10 cellular contexts compared by ENCODE assay signal in the genomic region with DNA sequence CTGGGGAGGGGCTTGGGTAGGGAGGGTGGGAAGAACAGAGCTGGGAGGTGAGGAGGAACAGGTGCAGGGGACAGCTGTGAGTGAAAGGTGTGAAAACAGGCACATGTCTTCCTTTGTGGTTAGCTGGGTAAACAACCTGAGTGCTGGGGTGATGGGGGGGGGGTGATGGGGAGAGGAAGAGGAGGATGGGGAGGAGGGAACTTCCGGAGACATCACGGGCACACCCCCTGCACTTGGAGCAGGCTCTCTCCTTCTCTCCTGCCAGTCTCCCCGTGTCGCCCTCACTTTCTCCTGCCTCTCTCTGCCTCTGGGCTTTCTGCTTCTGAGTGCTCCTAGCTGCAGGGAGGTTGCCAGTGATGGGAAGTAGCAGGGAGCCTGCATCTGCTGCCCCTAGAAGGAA. TPM values are rescaled to one million over a fixed set of nuclear protein-coding genes. Genes with fewer than 3 reads are reported as not detected.
DNase-seq lines count a peak whose midpoint lies in the region; ATAC-seq and TF ChIP-seq lines count a peak whose summit lies in the region.
"Had no signal": no experiment of that assay in that cellular context is flagged by ENCODE, and none has a peak within 500 bp of the region (broad histone marks: within the 10 kb centered on the region; RNA-seq: fewer than 3 reads in every experiment).

No MANE protein-coding gene starts in this region.

- peak; percentile 85 for DNase-seq in COLO668 (lab: John Stamatoyannopoulos, UW; ENCODE audit: unreplicated experiment)
- peak; percentile 60 for DNase-seq in T follicular helper cell (ENCODE audit: low read depth)
- DNase-seq in effector memory CD4-positive, alpha-beta T cell = peak; percentile 40 to 56 (median 54)
- no peak for DNase-seq in PC-3
- no peak for DNase-seq in NCI-H446 treated with DMSO at 0.1 percent for 48 hours (lab: John Stamatoyannopoulos, UW)
- no peak for DNase-seq in NCI-H2081 treated with DMSO at 0.1 percent for 48 hours (lab: John Stamatoyannopoulos, UW)
- DNase-seq in RWPE1 (ENCODE audit: low spot score) = no peak
- DNase-seq: anterior cingulate cortex; stimulated activated CD4-positive, alpha-beta T cell treated with anti-CD3 and anti-CD28 coated beads, Interleukin-2, amount 100 ng/mL, for 24 hours had no signal

- no peak for TF ChIP-seq CTCF in PC-3 (conservative IDR thresholded peaks at IDR 0.05; ENCODE audit: low read depth, low read length)
- TF ChIP-seq CTCF in RWPE1 (conservative IDR thresholded peaks at IDR 0.05; ENCODE audit: low read depth) = no peak

- no peaks in the 10 kb centered on the region for H3K79me2 ChIP-seq in PC-3 (ENCODE audit: low read length)

- H3F3A ChIP-seq in PC-3 (ENCODE audit: low read length, unreplicated experiment) = no peaks in the 10 kb centered on the region

- H3K27ac ChIP-seq in KOPT-K1 (ENCODE audit: low read depth, low read length, poor library complexity, severe bottlenecking) (peak overlapping the region; percentile 85), PC-3 (ENCODE audit: low read length) (no peak overlapping the region), RWPE1 (no peak overlapping the region)
- H3K27ac ChIP-seq in effector memory CD4-positive, alpha-beta T cell (ENCODE audit: insufficient read depth, low read length, poor library complexity, severe bottlenecking) = peak overlapping the region; percentile 70

- ATAC-seq in PC-3 = no peak

- no peaks in the 10 kb centered on the region for H3K9me2 ChIP-seq in PC-3 (replicated peaks; ENCODE audit: low read length)

- H2AFZ ChIP-seq in PC-3 (ENCODE audit: low read length) = no peak overlapping the region

- no peaks in the 10 kb centered on the region for H3K9me3 ChIP-seq in KOPT-K1 (ENCODE audit: insufficient read depth, low read length, poor library complexity, severe bottlenecking)
- no peaks in the 10 kb centered on the region for H3K9me3 ChIP-seq in effector memory CD4-positive, alpha-beta T cell (ENCODE audit: control insufficient read depth, low read length)
- no peaks in the 10 kb centered on the region for H3K9me3 ChIP-seq in PC-3 (ENCODE audit: low read length)

- no peaks in the 10 kb centered on the region for H4K20me1 ChIP-seq in PC-3 (ENCODE audit: low read length)

- H3K36me3 ChIP-seq in KOPT-K1 (ENCODE audit: insufficient read depth, low read length) = no peaks in the 10 kb centered on the region
- no peaks in the 10 kb centered on the region for H3K36me3 ChIP-seq in effector memory CD4-positive, alpha-beta T cell (ENCODE audit: control insufficient read depth, insufficient read depth, low read length)
- H3K36me3 ChIP-seq in PC-3 (ENCODE audit: low read depth, low read length) = no peaks in the 10 kb centered on the region; the same call in 1 of the 2 replicates

- H3K4me2 ChIP-seq in PC-3 (ENCODE audit: low read length) = no peak overlapping the region

- H3K9ac ChIP-seq in PC-3 (ENCODE audit: low read length) = no peak overlapping the region

- intact Hi-C loops in PC-3 (cut with micrococcal nuclease) = no loop called here

- no TSS peak for BruUV-seq in PC-3 (replicated peaks; lab: Mats Ljungman, UMichigan)

- no peaks in the 10 kb centered on the region for H3K27me3 ChIP-seq in effector memory CD4-positive, alpha-beta T cell (replicated peaks; ENCODE audit: control insufficient read depth, insufficient read depth, low read length, poor library complexity, severe bottlenecking)
- no peaks in the 10 kb centered on the region for H3K27me3 ChIP-seq in PC-3 (ENCODE audit: low read length)

- peaks cover 58% of the 10 kb centered on the region for H3K4me1 ChIP-seq in effector memory CD4-positive, alpha-beta T cell (ENCODE audit: control insufficient read depth, insufficient read depth, low read length, poor library complexity, severe bottlenecking)
- H3K4me1 ChIP-seq in PC-3 (ENCODE audit: insufficient read depth, low read length) = peaks cover 13% of the 10 kb centered on the region

- POLR2A ChIA-PET in PC-3 (lab: Charles Lee; ENCODE audit: unreplicated experiment) (no interaction called here), RWPE1 (lab: Yijun Ruan, JAX; ENCODE audit: low non-redundant PET) (no interaction called here)

- CTCF ChIA-PET in PC-3 (lab: Charles Lee) = no interaction called here
- CTCF ChIA-PET in RWPE1 (lab: Yijun Ruan, JAX) = interaction anchor here (1.2 kb wide), 1 partner anchor 36 kb away, joined by 3 read pairs; no protein-coding TSS in a partner anchor

- H3K4me3 ChIP-seq in effector memory CD4-positive, alpha-beta T cell (ENCODE audit: insufficient read depth, low read depth, low read length, poor library complexity, severe bottlenecking) = no peak overlapping the region
- no peak overlapping the region for H3K4me3 ChIP-seq in PC-3 (ENCODE audit: low read length)

RNA-seq across cellular contexts. Expression of gene CXCR5, which starts 8.8 kb away (rescaled TPM):
- not detected in 2 replicates for total RNA-seq in PC-3 (2014; rRNA removed)

RNA-seq across cellular contexts. Expression of gene BCL9L, which starts 33.2 kb away (rescaled TPM):
- total RNA-seq in PC-3 (2014; rRNA removed) = 49.7 and 68.2 TPM in 2 replicates

Comparison
In these comparisons a context has a peak if more than half of its experiments do, and no peak if none do; other contexts are left out.
1. DNase-seq: peak in COLO668 (single experiment), T follicular helper cell (single experiment) and effector memory CD4-positive, alpha-beta T cell (3 of 3); none in PC-3 (single experiment), NCI-H446 treated with DMSO at 0.1 percent for 48 hours (single experiment), NCI-H2081 treated with DMSO at 0.1 percent for 48 hours (single experiment) and RWPE1 (single experiment).
2. H3K27ac ChIP-seq: peak in KOPT-K1 (single experiment) and effector memory CD4-positive, alpha-beta T cell (single experiment); none in PC-3 (single experiment) and RWPE1 (single experiment).